In the genomic region with DNA sequence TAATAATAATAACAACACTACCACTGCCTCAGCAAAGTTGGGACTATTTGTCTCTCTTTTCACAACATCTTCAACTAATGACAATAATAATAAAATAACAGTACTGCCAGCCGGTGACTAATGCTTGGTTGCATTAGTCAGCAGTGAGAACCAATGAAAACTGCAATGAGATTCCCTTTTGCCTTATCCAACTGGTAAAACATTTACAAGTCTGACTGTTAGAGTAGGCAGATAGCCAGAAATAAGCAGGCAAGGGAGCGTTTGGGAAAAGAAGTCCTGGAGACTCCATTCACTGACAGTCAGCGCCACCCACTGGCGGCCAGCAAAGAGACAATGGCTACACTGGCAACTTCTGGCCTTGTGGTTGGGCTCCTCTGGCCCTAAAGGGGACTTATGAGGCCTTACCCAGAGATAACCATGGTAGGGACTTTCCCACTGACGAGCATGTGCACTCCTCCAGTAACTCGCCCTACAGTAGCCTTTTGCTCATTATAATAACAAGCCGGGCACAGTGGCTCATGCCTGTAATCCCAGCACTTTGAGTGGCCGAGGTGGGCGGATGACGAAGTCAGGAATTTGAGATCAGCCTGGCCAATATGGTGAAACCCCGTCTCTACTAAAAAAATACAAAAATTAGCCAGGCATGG, we compare ENCODE assay signal across 1 cellular context.
TF ChIP-seq lines count a peak whose summit lies in the region.

No MANE protein-coding gene starts in this region.

TF ChIP-seq in GM12878, 131 proteins besides CTCF, POLR2A, EP300 and RAD21 (continued from another document):
- TF ChIP-seq, protein P1, sequence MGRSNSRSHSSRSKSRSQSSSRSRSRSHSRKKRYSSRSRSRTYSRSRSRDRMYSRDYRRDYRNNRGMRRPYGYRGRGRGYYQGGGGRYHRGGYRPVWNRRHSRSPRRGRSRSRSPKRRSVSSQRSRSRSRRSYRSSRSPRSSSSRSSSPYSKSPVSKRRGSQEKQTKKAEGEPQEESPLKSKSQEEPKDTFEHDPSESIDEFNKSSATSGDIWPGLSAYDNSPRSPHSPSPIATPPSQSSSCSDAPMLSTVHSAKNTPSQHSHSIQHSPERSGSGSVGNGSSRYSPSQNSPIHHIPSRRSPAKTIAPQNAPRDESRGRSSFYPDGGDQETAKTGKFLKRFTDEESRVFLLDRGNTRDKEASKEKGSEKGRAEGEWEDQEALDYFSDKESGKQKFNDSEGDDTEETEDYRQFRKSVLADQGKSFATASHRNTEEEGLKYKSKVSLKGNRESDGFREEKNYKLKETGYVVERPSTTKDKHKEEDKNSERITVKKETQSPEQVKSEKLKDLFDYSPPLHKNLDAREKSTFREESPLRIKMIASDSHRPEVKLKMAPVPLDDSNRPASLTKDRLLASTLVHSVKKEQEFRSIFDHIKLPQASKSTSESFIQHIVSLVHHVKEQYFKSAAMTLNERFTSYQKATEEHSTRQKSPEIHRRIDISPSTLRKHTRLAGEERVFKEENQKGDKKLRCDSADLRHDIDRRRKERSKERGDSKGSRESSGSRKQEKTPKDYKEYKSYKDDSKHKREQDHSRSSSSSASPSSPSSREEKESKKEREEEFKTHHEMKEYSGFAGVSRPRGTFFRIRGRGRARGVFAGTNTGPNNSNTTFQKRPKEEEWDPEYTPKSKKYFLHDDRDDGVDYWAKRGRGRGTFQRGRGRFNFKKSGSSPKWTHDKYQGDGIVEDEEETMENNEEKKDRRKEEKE (IDR thresholded peaks at IDR 0.05), result no peak
- no peak for TF ChIP-seq MEF2B (IDR thresholded peaks at IDR 0.05; ENCODE audit: partially characterized antibody, poor library complexity, severe bottlenecking)
- TF ChIP-seq SMC3 (IDR thresholded peaks at IDR 0.05; ENCODE audit: borderline replicate concordance, low read length), result peak; percentile 33; the same call in 1 of the 2 replicates
- TF ChIP-seq MTA2 (IDR thresholded peaks at IDR 0.05; ENCODE audit: low read depth), result peak; percentile 46
- TF ChIP-seq, protein P2, sequence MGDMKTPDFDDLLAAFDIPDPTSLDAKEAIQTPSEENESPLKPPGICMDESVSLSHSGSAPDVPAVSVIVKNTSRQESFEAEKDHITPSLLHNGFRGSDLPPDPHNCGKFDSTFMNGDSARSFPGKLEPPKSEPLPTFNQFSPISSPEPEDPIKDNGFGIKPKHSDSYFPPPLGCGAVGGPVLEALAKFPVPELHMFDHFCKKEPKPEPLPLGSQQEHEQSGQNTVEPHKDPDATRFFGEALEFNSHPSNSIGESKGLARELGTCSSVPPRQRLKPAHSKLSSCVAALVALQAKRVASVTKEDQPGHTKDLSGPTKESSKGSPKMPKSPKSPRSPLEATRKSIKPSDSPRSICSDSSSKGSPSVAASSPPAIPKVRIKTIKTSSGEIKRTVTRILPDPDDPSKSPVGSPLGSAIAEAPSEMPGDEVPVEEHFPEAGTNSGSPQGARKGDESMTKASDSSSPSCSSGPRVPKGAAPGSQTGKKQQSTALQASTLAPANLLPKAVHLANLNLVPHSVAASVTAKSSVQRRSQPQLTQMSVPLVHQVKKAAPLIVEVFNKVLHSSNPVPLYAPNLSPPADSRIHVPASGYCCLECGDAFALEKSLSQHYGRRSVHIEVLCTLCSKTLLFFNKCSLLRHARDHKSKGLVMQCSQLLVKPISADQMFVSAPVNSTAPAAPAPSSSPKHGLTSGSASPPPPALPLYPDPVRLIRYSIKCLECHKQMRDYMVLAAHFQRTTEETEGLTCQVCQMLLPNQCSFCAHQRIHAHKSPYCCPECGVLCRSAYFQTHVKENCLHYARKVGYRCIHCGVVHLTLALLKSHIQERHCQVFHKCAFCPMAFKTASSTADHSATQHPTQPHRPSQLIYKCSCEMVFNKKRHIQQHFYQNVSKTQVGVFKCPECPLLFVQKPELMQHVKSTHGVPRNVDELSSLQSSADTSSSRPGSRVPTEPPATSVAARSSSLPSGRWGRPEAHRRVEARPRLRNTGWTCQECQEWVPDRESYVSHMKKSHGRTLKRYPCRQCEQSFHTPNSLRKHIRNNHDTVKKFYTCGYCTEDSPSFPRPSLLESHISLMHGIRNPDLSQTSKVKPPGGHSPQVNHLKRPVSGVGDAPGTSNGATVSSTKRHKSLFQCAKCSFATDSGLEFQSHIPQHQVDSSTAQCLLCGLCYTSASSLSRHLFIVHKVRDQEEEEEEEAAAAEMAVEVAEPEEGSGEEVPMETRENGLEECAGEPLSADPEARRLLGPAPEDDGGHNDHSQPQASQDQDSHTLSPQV (IDR thresholded peaks at IDR 0.05), result no peak
- peak; percentile 6; the same call in 1 of the 2 replicates for TF ChIP-seq FOXK2 (IDR thresholded peaks at IDR 0.05)
- TF ChIP-seq TCF12 (IDR thresholded peaks at IDR 0.05; ENCODE audit: low read depth, low read length), result 0 out of 2 replicates have a peak, but pooled peaks have one; percentile 13
